23 cellular contexts compared by ENCODE assay signal in genomic region chr4:11440481-11441181, GRCh38. TPM values are rescaled to one million over a fixed set of nuclear protein-coding genes. Genes with fewer than 3 reads are reported as not detected.
DNase-seq lines count a peak whose midpoint lies in the region; ATAC-seq and TF ChIP-seq lines count a peak whose summit lies in the region.
"Had no signal": no experiment of that assay in that cellular context is flagged by ENCODE, and none has a peak within 500 bp of the region (broad histone marks: within the 10 kb centered on the region; RNA-seq: fewer than 3 reads in every experiment).

No MANE protein-coding gene starts in this region.

- peak; percentile 11 for ATAC-seq in activated CD4-positive, alpha-beta T cell treated with anti-CD3 and anti-CD28 coated beads for 36 hours
- no peak for ATAC-seq in stimulated activated memory B cell treated with anti-CD40 and anti-IgM and Interleukin-4, amounts not matched to agents 10 μg/mL and 1 μg/mL and 100 μg/mL, for 72 hours
- no peak for ATAC-seq in HG02759 (IDR thresholded peaks at IDR 0.05; ENCODE audit: unreplicated experiment)

- H3K27me3 Mint-ChIP-seq in activated CD4-positive, alpha-beta T cell treated with anti-CD3 and anti-CD28 coated beads for 36 hours = no peaks in the 10 kb centered on the region
- H3K27me3 Mint-ChIP-seq in stimulated activated memory B cell treated with anti-CD40 and anti-IgM and Interleukin-4, amounts not matched to agents 10 μg/mL and 1 μg/mL and 100 μg/mL, for 72 hours = no peaks in the 10 kb centered on the region

- DNase-seq in activated CD4-positive, alpha-beta T cell treated with anti-CD3 and anti-CD28 coated beads for 36 hours = no peak
- no peak for DNase-seq in activated CD4-positive, alpha-beta T cell treated with anti-CD3 and anti-CD28 coated beads, Interleukin-2, amount 50 U/mL, for 48 hours
- peak; percentile 38 for DNase-seq in epithelial cell of esophagus (ENCODE audit: low read depth)
- no peak for DNase-seq in nucleus accumbens (lab: John Stamatoyannopoulos, UW)
- DNase-seq in NCI-H526 (lab: John Stamatoyannopoulos, UW) = no peak
- DNase-seq: ACHN; CD4-positive, CD25-positive, alpha-beta regulatory T cell; DMS153; GM23248; H7; KBM-7; NCI-H1105; NCI-H1436 treated with DMSO at 0.1 percent for 48 hours; NCI-H187 treated with DMSO at 0.1 percent for 48 hours; NCI-H2171 treated with DMSO at 0.1 percent for 48 hours; NCI-H524; NCI-H774; SIG-M5 had no signal

- peak overlapping the region in 6 of 11 experiments; percentile 35 to 87 (median 60); a peak in 9 of 22 replicates for H3K4me2 ChIP-seq in BLaER1 treated with 17β-estradiol and CSF1 and Interleukin-3, amounts not matched to agents 10 nM and 100 nM

- no peaks in the 10 kb centered on the region for H3K36me3 Mint-ChIP-seq in activated CD4-positive, alpha-beta T cell treated with anti-CD3 and anti-CD28 coated beads for 36 hours (ENCODE audit: low read depth)
- peaks cover 2% of the 10 kb centered on the region for H3K36me3 Mint-ChIP-seq in stimulated activated memory B cell treated with anti-CD40 and anti-IgM and Interleukin-4, amounts not matched to agents 10 μg/mL and 1 μg/mL and 100 μg/mL, for 72 hours
- H3K36me3 Mint-ChIP-seq: CD4-positive, CD25-positive, alpha-beta regulatory T cell had no signal

- H3K9me3 Mint-ChIP-seq in activated CD4-positive, alpha-beta T cell treated with anti-CD3 and anti-CD28 coated beads for 36 hours (ENCODE audit: low read depth) = no peaks in the 10 kb centered on the region
- H3K9me3 Mint-ChIP-seq in stimulated activated memory B cell treated with anti-CD40 and anti-IgM and Interleukin-4, amounts not matched to agents 10 μg/mL and 1 μg/mL and 100 μg/mL, for 72 hours = no peaks in the 10 kb centered on the region

- peaks cover 13 to 66% (median 22%) of the 10 kb centered on the region in 10 experiments for H3K4me1 ChIP-seq in BLaER1 treated with 17β-estradiol and CSF1 and Interleukin-3, amounts not matched to agents 10 nM and 100 nM

- no peaks in the 10 kb centered on the region for H3K36me3 ChIP-seq in BLaER1 treated with 17β-estradiol and CSF1 and Interleukin-3, amounts not matched to agents 10 nM and 100 nM

- H3K4me3 ChIP-seq in BLaER1 treated with 17β-estradiol and CSF1 and Interleukin-3, amounts not matched to agents 10 nM and 100 nM = no peak overlapping the region
- no peak overlapping the region for H3K4me3 ChIP-seq in epithelial cell of esophagus (ENCODE audit: low read length)
- H3K4me3 ChIP-seq: GM23248, SK-N-MC had no signal

- no peaks in the 10 kb centered on the region for H3K27me3 ChIP-seq in BLaER1 treated with 17β-estradiol and CSF1 and Interleukin-3, amounts not matched to agents 10 nM and 100 nM

- no peak for TF ChIP-seq CTCF in epithelial cell of esophagus (IDR thresholded peaks at IDR 0.05; ENCODE audit: insufficient read depth, low read depth, low read length, missing control alignments)

- CTCF ChIA-PET in activated CD4-positive, alpha-beta T cell treated with anti-CD3 and anti-CD28 coated beads for 36 hours (lab: Charles Lee) = interaction anchor here (1.2 to 1.5 kb wide), 2 partner anchors 10 to 21 kb away, joined by 3 read pairs; no protein-coding TSS in a partner anchor

- no peak overlapping the region for H3K9ac ChIP-seq in BLaER1 treated with 17β-estradiol and CSF1 and Interleukin-3, amounts not matched to agents 10 nM and 100 nM
- H3K9ac ChIP-seq: GM23248 had no signal

- H3K27ac Mint-ChIP-seq in activated CD4-positive, alpha-beta T cell treated with anti-CD3 and anti-CD28 coated beads for 36 hours = no peak overlapping the region
- peak overlapping the region; percentile 28 for H3K27ac Mint-ChIP-seq in stimulated activated memory B cell treated with anti-CD40 and anti-IgM and Interleukin-4, amounts not matched to agents 10 μg/mL and 1 μg/mL and 100 μg/mL, for 72 hours
- H3K27ac Mint-ChIP-seq: CD4-positive, CD25-positive, alpha-beta regulatory T cell had no signal

- no peaks in the 10 kb centered on the region for H3K9me3 ChIP-seq in BLaER1 treated with 17β-estradiol and CSF1 and Interleukin-3, amounts not matched to agents 10 nM and 100 nM (replicated peaks in 1 of 11)

- POLR2A ChIA-PET in activated CD4-positive, alpha-beta T cell treated with anti-CD3 and anti-CD28 coated beads for 36 hours (lab: Charles Lee) = no interaction called here

- peak overlapping the region in 3 of 11 experiments; percentile 15 to 53 (median 52); a peak in 4 of 22 replicates for H3K27ac ChIP-seq in BLaER1 treated with 17β-estradiol and CSF1 and Interleukin-3, amounts not matched to agents 10 nM and 100 nM
- H3K27ac ChIP-seq: 22Rv1, GM23248, SK-N-MC had no signal

- no peaks in the 10 kb centered on the region for H4K20me1 ChIP-seq in BLaER1 treated with 17β-estradiol and CSF1 and Interleukin-3, amounts not matched to agents 10 nM and 100 nM

- intact Hi-C loops in activated CD4-positive, alpha-beta T cell treated with anti-CD3 and anti-CD28 coated beads for 36 hours (cut with DNase I, micrococcal nuclease) = no loop called here

- peaks cover 23% of the 10 kb centered on the region for H3K4me1 Mint-ChIP-seq in activated CD4-positive, alpha-beta T cell treated with anti-CD3 and anti-CD28 coated beads for 36 hours
- peaks cover 30% of the 10 kb centered on the region for H3K4me1 Mint-ChIP-seq in stimulated activated memory B cell treated with anti-CD40 and anti-IgM and Interleukin-4, amounts not matched to agents 10 μg/mL and 1 μg/mL and 100 μg/mL, for 72 hours

- H3K4me3 Mint-ChIP-seq in activated CD4-positive, alpha-beta T cell treated with anti-CD3 and anti-CD28 coated beads for 36 hours = no peak overlapping the region
- H3K4me3 Mint-ChIP-seq in stimulated activated memory B cell treated with anti-CD40 and anti-IgM and Interleukin-4, amounts not matched to agents 10 μg/mL and 1 μg/mL and 100 μg/mL, for 72 hours = no peak overlapping the region
- H3K4me3 Mint-ChIP-seq: CD4-positive, CD25-positive, alpha-beta regulatory T cell had no signal

RNA-seq across cellular contexts. Expression of gene HS3ST1, which starts 11.9 kb away (rescaled TPM):
- total RNA-seq in activated CD4-positive, alpha-beta T cell treated with anti-CD3 and anti-CD28 coated beads for 36 hours = not detected
- total RNA-seq: CD4-positive, CD25-positive, alpha-beta regulatory T cell; GM23248 had no signal
